34 cellular contexts compared by ENCODE assay signal in the genomic region with DNA sequence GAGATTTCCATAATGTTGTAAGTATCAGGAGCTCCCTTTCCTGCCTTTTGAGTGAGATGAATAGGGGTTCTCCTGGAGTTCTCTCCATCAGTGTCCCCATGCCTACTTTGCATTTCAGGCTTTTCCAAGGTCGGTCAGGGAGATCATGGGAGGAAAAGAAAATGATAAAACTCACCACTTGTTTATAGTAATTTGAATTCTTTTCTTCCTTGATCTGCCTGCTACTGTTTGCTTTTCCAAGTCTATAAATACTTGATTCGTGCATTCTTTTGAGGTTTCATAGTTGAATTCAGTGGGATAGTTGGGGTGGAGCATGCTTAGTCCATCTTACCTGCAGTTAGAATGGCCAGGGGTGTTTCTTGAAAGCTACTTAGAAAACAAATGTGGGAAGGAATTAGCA.
"Had no signal": no experiment of that assay in that cellular context is flagged by ENCODE, and none has a peak within 500 bp of the region (broad histone marks: within the 10 kb centered on the region; RNA-seq: fewer than 3 reads in every experiment).

No MANE protein-coding gene starts in this region.

- H3K4me1 ChIP-seq: adrenal gland, breast epithelium, Peyer's patch, SJCRH30 had no signal

- H3K36me3 ChIP-seq: adrenal gland, breast epithelium, Peyer's patch, SJCRH30 had no signal

- DNase-seq: activated CD4-positive, alpha-beta T cell treated with anti-CD3 and anti-CD28 coated beads for 48 hours; activated CD4-positive, alpha-beta T cell treated with anti-CD3 and anti-CD28 coated beads, Interleukin-2, amount 50 U/mL, for 4 hours; activated CD4-positive, CD25-positive, alpha-beta regulatory T cell treated with anti-CD3 and anti-CD28 coated beads, Interleukin-2, amount 50 U/mL, for 72 hours; activated CD8-positive, alpha-beta memory T cell treated with anti-CD3 and anti-CD28 coated beads, Interleukin-2, amount 50 U/mL, for 48 hours; activated CD8-positive, alpha-beta T cell treated with anti-CD3 and anti-CD28 coated beads, Interleukin-2, amount 10 ng/mL, durations not matched to agents 7 days and 5 days; activated naive CD4-positive, alpha-beta T cell treated with anti-CD3 and anti-CD28 coated beads, Interleukin-2, amount 50 U/mL, for 16 hours; activated naive CD8-positive, alpha-beta T cell treated with anti-CD3 and anti-CD28 coated beads, Interleukin-2, amount 10 ng/mL, durations not matched to agents 7 days and 5 days; activated T-cell treated with anti-CD3 and anti-CD28 coated beads, Interleukin-2, amount 50 U/mL, for 1 hour; adrenal gland; anterior cingulate cortex; caudate nucleus; MG63; MV-4-11; NCI-H1092 treated with DMSO at 0.1 percent for 48 hours; NCI-H1417 treated with DMSO at 0.1 percent for 48 hours; NCI-H1694; NCI-H2029; NCI-H2107; NCI-H2171 treated with DMSO at 0.1 percent for 48 hours; NCI-H226; NCI-H510A; NCI-H526 treated with DMSO at 0.1 percent for 48 hours; NCI-H82; NK-92 treated with Interleukin-12 subunit alpha and Interleukin-12 subunit beta, amount 100 ng/mL, for 24 hours; OCI-M1; Peyer's patch; Right ventricle myocardium superior; SJCRH30; SW 1271 had no signal

- H3K4me3 Mint-ChIP-seq: activated CD8-positive, alpha-beta T cell treated with anti-CD3 and anti-CD28 coated beads, Interleukin-2, amount 10 ng/mL, durations not matched to agents 7 days and 5 days; activated naive CD8-positive, alpha-beta T cell treated with anti-CD3 and anti-CD28 coated beads, Interleukin-2, amount 10 ng/mL, durations not matched to agents 7 days and 5 days; T-helper 1 cell treated with Interleukin-12 subunit alpha and Interleukin-12 subunit beta and Interleukin-4 antibody, amounts not matched to agents 30 μg/mL and 1 μg/mL, for 36 hours; WTC11 had no signal

- H3K4me3 ChIP-seq: adrenal gland, breast epithelium, MG63, Peyer's patch, SJCRH30 had no signal

- H3K27me3 Mint-ChIP-seq: activated naive CD8-positive, alpha-beta T cell treated with anti-CD3 and anti-CD28 coated beads, Interleukin-2, amount 10 ng/mL, durations not matched to agents 7 days and 5 days had no signal

- H3K27ac ChIP-seq: adrenal gland, breast epithelium, Peyer's patch, RWPE1, SJCRH30 had no signal

- H3K27me3 ChIP-seq: adrenal gland, breast epithelium, MG63, Peyer's patch, SJCRH30 had no signal

- H3K27ac Mint-ChIP-seq: activated CD8-positive, alpha-beta T cell treated with anti-CD3 and anti-CD28 coated beads, Interleukin-2, amount 10 ng/mL, durations not matched to agents 7 days and 5 days; activated naive CD8-positive, alpha-beta T cell treated with anti-CD3 and anti-CD28 coated beads, Interleukin-2, amount 10 ng/mL, durations not matched to agents 7 days and 5 days; T-helper 1 cell treated with Interleukin-12 subunit alpha and Interleukin-12 subunit beta and Interleukin-4 antibody, amounts not matched to agents 30 μg/mL and 1 μg/mL, for 36 hours had no signal

- H3K9me3 ChIP-seq: adrenal gland, breast epithelium, Peyer's patch, SJCRH30 had no signal

- ATAC-seq: activated CD8-positive, alpha-beta T cell treated with anti-CD3 and anti-CD28 coated beads, Interleukin-2, amount 10 ng/mL, durations not matched to agents 7 days and 5 days; SK-N-SH treated with all-trans-retinoic acid at 6 μM for 48 hours; WTC11 had no signal
